In the genomic region with DNA sequence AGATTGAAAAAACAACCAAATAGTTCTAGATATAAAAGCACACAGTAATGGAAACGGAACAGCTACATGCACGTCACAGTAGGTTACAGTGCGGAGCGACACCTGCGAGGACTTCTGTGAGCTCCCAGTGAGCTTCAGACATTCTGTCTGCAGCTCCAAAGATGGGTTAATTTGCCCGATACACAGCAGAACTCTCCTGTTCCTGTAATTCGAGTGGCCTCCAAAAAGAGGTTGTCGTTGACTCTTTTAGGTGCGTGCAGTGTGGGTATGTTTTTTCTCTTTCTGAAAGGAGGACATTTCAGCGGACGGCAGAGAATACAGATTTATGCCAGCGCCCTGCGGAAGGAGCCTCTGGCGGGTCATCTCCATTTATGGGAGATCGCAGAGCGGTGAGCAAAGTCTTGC, we compare ENCODE assay signal across 13 cellular contexts. TPM values are rescaled to one million over a fixed set of nuclear protein-coding genes. Genes with fewer than 3 reads are reported as not detected.
DNase-seq lines count a peak whose midpoint lies in the region; ATAC-seq and TF ChIP-seq lines count a peak whose summit lies in the region.
"Had no signal": no experiment of that assay in that cellular context is flagged by ENCODE, and none has a peak within 500 bp of the region (broad histone marks: within the 10 kb centered on the region; RNA-seq: fewer than 3 reads in every experiment).

No MANE protein-coding gene starts in this region.

- POLR2A ChIA-PET in naive thymus-derived CD4-positive, alpha-beta T cell (lab: Charles Lee), result interaction anchor here (0.5 to 1.4 kb wide), 7 partner anchors 24 to 115 kb away, joined by 3 read pairs; a partner anchor contains a TSS

- in situ Hi-C loops in astrocyte of the cerebellum (cut with HindIII; ENCODE audit: low sequenced_read_pairs), result no loop called here

- H3K36me3 Mint-ChIP-seq in IgD-negative memory B cell, result no peaks in the 10 kb centered on the region
- H3K36me3 Mint-ChIP-seq in naive thymus-derived CD4-positive, alpha-beta T cell, result peaks cover 0 to 18% (median 10%) of the 10 kb centered on the region in 5 donors

- H3K27me3 Mint-ChIP-seq in IgD-negative memory B cell, result peaks cover 81% of the 10 kb centered on the region
- H3K27me3 Mint-ChIP-seq in naive thymus-derived CD4-positive, alpha-beta T cell, result peaks cover 65 to 83% (median 72%) of the 10 kb centered on the region in 5 donors

- intact Hi-C loops in naive thymus-derived CD4-positive, alpha-beta T cell (cut with micrococcal nuclease), result loop anchor here in 1 of 2 donors (1.0 kb wide), 1 partner anchor 24 kb away; no protein-coding TSS in a partner anchor

- peaks cover 0 to 18% (median 6%) of the 10 kb centered on the region in 3 donors for H3K9me3 Mint-ChIP-seq in IgD-negative memory B cell
- peaks cover 0 to 25% (median 4%) of the 10 kb centered on the region in 11 donors for H3K9me3 Mint-ChIP-seq in naive thymus-derived CD4-positive, alpha-beta T cell

- peak overlapping the region in 3 of 4 donors; percentile 66 to 79 (median 75) for H3K4me3 Mint-ChIP-seq in IgD-negative memory B cell
- peak overlapping the region; percentile 52 to 81 (median 70) for H3K4me3 Mint-ChIP-seq in naive thymus-derived CD4-positive, alpha-beta T cell

- H3K4me1 ChIP-seq in naive thymus-derived CD4-positive, alpha-beta T cell (ENCODE audit: control insufficient read depth in 2 of 2, insufficient read depth in 2 of 2, low read length in 2 of 2), result peaks cover 23 to 26% of the 10 kb centered on the region in 2 donors
- H3K4me1 ChIP-seq: foreskin keratinocyte had no signal

- no peak for TF ChIP-seq CTCF in astrocyte of the cerebellum (IDR thresholded peaks at IDR 0.05; ENCODE audit: low read depth, low read length, missing control alignments)

- H3K27me3 ChIP-seq in naive thymus-derived CD4-positive, alpha-beta T cell (ENCODE audit: control insufficient read depth in 2 of 2, insufficient read depth in 2 of 2, low read length in 2 of 2), result peaks cover 32 to 35% of the 10 kb centered on the region in 2 donors
- H3K27me3 ChIP-seq: foreskin keratinocyte had no signal

- H3K9me3 ChIP-seq in naive thymus-derived CD4-positive, alpha-beta T cell (ENCODE audit: control insufficient read depth in 2 of 3, low read length in 3 of 3), result no peaks in the 10 kb centered on the region
- H3K9me3 ChIP-seq: suprapubic skin had no signal

- H3K27ac Mint-ChIP-seq in IgD-negative memory B cell, result peak overlapping the region; percentile 80 to 98 (median 85)
- H3K27ac Mint-ChIP-seq in naive thymus-derived CD4-positive, alpha-beta T cell, result peak overlapping the region in 8 of 9 donors; percentile 15 to 90 (median 73)

- CTCF ChIA-PET in naive thymus-derived CD4-positive, alpha-beta T cell (lab: Charles Lee), result no interaction called here

- H3K4me1 Mint-ChIP-seq in IgD-negative memory B cell, result peaks cover 11 to 20% (median 13%) of the 10 kb centered on the region in 3 donors
- H3K4me1 Mint-ChIP-seq in naive thymus-derived CD4-positive, alpha-beta T cell, result peaks cover 32 to 52% (median 41%) of the 10 kb centered on the region in 7 donors

- H3K4me3 ChIP-seq in astrocyte of the cerebellum (ENCODE audit: low read depth, low read length), result peak overlapping the region; percentile 24
- H3K4me3 ChIP-seq in naive thymus-derived CD4-positive, alpha-beta T cell (ENCODE audit: low read length), result no peak overlapping the region
- H3K4me3 ChIP-seq: right atrium auricular region, suprapubic skin had no signal

- DNase-seq in DMS114 treated with DMSO at 0.1 percent for 48 hours (lab: John Stamatoyannopoulos, UW; ENCODE audit: unreplicated experiment) (peak; percentile 51), astrocyte of the cerebellum (ENCODE audit: low read depth) (no peak), cerebellar nuclear complex (lab: John Stamatoyannopoulos, UW) (no peak), ecto neural progenitor cell (ENCODE audit: low spot score) (no peak)
- peak in 6 of 9 donors; percentile 24 to 67 (median 44) for DNase-seq in naive thymus-derived CD4-positive, alpha-beta T cell
- DNase-seq in activated effector memory CD4-positive, alpha-beta T cell treated with Interleukin-2 at 50 U/mL for 16 hours, result no peak
- DNase-seq: NCI-H187 treated with DMSO at 0.1 percent for 48 hours had no signal

- no peaks in the 10 kb centered on the region for H3K36me3 ChIP-seq in naive thymus-derived CD4-positive, alpha-beta T cell (ENCODE audit: control insufficient read depth in 2 of 3, insufficient read depth in 3 of 3, low read length in 3 of 3)
- H3K36me3 ChIP-seq: right atrium auricular region, suprapubic skin had no signal

- H3K27ac ChIP-seq in naive thymus-derived CD4-positive, alpha-beta T cell (ENCODE audit: low read depth, low read length), result no peak overlapping the region
- H3K27ac ChIP-seq: foreskin keratinocyte, right atrium auricular region, suprapubic skin had no signal

- no peak for ATAC-seq in naive thymus-derived CD4-positive, alpha-beta T cell
- ATAC-seq in HG03045 (IDR thresholded peaks at IDR 0.05; ENCODE audit: unreplicated experiment), result no peak

RNA-seq across cellular contexts. Expression of a gene that starts 2.9 kb away (rescaled TPM):
- not detected for polyA plus RNA-seq in IgD-negative memory B cell
- under 1 TPM in 2 of 5 experiments, not detected in 3; 0.38 to 0.41 TPM for total RNA-seq in naive thymus-derived CD4-positive, alpha-beta T cell
- under 1 TPM in 1 of 2 donors, not detected in 1; 0.35 TPM for polyA plus RNA-seq in naive thymus-derived CD4-positive, alpha-beta T cell
- total RNA-seq: activated CD8-positive, alpha-beta memory T cell treated with anti-CD3 and anti-CD28 coated beads for 36 hours; right atrium auricular region; suprapubic skin had no signal

RNA-seq across cellular contexts. Expression of a gene that starts 44.0 kb away (rescaled TPM):
- 8.3 TPM for polyA plus RNA-seq in IgD-negative memory B cell
- total RNA-seq in naive thymus-derived CD4-positive, alpha-beta T cell, result 10 to 100 TPM in 3 of 5 experiments, 1 to 10 TPM in 2; 4.8 to 33.3 (median 16.6) TPM
- 10 to 100 TPM; 12.3 to 20.2 TPM for polyA plus RNA-seq in naive thymus-derived CD4-positive, alpha-beta T cell

RNA-seq across cellular contexts. Expression of a gene that starts 56.1 kb away (rescaled TPM):
- polyA plus RNA-seq in IgD-negative memory B cell, result 1.9 TPM
- total RNA-seq in naive thymus-derived CD4-positive, alpha-beta T cell, result 10 to 100 TPM in 3 of 5 experiments, 1 to 10 TPM in 2; 3.8 to 14.0 (median 11.8) TPM
- 1 to 10 TPM; 1.7 to 3.4 TPM for polyA plus RNA-seq in naive thymus-derived CD4-positive, alpha-beta T cell

Comparison
In these comparisons a context has a peak if more than half of its experiments do, and no peak if none do; other contexts are left out.
1. DNase-seq: peak in DMS114 treated with DMSO at 0.1 percent for 48 hours (single experiment) and naive thymus-derived CD4-positive, alpha-beta T cell (6 of 9); none in astrocyte of the cerebellum (single experiment), cerebellar nuclear complex (0 of 2), ecto neural progenitor cell (single experiment) and activated effector memory CD4-positive, alpha-beta T cell treated with Interleukin-2 at 50 U/mL for 16 hours (single experiment).